Comparison of ENCODE assay signal across 1 cellular context in genomic region chr11:75567971-75568370, GRCh38.
TF ChIP-seq lines count a peak whose summit lies in the region.

No MANE protein-coding gene starts in this region.

TF ChIP-seq in WTC11, 78 proteins besides CTCF, POLR2A, EP300 and RAD21 (continued from another document):
- no peak for TF ChIP-seq AR (CRISPR knock-in tag; IDR thresholded peaks at IDR 0.05)
- no peak for TF ChIP-seq IRF2 (CRISPR knock-in tag; IDR thresholded peaks at IDR 0.05; ENCODE audit: borderline replicate concordance, low read depth)
- no peak for TF ChIP-seq ZNF671 (CRISPR knock-in tag; IDR thresholded peaks at IDR 0.05)
- TF ChIP-seq RORB (CRISPR knock-in tag; IDR thresholded peaks at IDR 0.05) = no peak
- TF ChIP-seq ZBTB21 (CRISPR knock-in tag; IDR thresholded peaks at IDR 0.05; ENCODE audit: borderline replicate concordance) = no peak
- no peak for TF ChIP-seq GTF2I (CRISPR knock-in tag; conservative IDR thresholded peaks at IDR 0.05)
- TF ChIP-seq TCF7 (CRISPR knock-in tag; IDR thresholded peaks at IDR 0.05; ENCODE audit: low read depth) = no peak
- no peak for TF ChIP-seq TEAD4 (CRISPR knock-in tag; IDR thresholded peaks at IDR 0.05)
- no peak for TF ChIP-seq SMAD3 (CRISPR knock-in tag; IDR thresholded peaks at IDR 0.05; ENCODE audit: borderline replicate concordance)
- TF ChIP-seq, protein P1, sequence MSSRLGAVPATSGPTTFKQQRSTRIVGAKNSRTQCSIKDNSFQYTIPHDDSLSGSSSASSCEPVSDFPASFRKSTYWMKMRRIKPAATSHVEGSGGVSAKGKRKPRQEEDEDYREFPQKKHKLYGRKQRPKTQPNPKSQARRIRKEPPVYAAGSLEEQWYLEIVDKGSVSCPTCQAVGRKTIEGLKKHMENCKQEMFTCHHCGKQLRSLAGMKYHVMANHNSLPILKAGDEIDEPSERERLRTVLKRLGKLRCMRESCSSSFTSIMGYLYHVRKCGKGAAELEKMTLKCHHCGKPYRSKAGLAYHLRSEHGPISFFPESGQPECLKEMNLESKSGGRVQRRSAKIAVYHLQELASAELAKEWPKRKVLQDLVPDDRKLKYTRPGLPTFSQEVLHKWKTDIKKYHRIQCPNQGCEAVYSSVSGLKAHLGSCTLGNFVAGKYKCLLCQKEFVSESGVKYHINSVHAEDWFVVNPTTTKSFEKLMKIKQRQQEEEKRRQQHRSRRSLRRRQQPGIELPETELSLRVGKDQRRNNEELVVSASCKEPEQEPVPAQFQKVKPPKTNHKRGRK (CRISPR knock-in tag; IDR thresholded peaks at IDR 0.05; ENCODE audit: borderline replicate concordance) = no peak
- TF ChIP-seq GRHL2 (CRISPR knock-in tag; IDR thresholded peaks at IDR 0.05; ENCODE audit: insufficient replicate concordance, severe bottlenecking) = no peak
- TF ChIP-seq ZNF396 (CRISPR knock-in tag; IDR thresholded peaks at IDR 0.05; ENCODE audit: borderline replicate concordance) = no peak
